ENCODE assay signal across 8 cellular contexts in genomic region chr5:141172381-141173204, GRCh38. TPM values are rescaled to one million over a fixed set of nuclear protein-coding genes. Genes with fewer than 3 reads are reported as not detected.
A peak's percentile ranks its signal among the peaks of the same experiment; 100 is the strongest.
DNase-seq lines count a peak whose midpoint lies in the region; ATAC-seq and TF ChIP-seq lines count a peak whose summit lies in the region.

TSS of gene PCDHB7 (plus strand) at chr5:141172644. CDS start at chr5:141172836, 192 bp downstream.

- H3K4me3 ChIP-seq in coronary artery, result peak within 1 kb of the TSS; percentile 48

- peak; percentile 35 for DNase-seq in activated CD4-positive, alpha-beta memory T cell treated with anti-CD3 and anti-CD28 coated beads for 36 hours
- no peak for DNase-seq in activated CD4-positive, alpha-beta memory T cell treated with anti-CD3 and anti-CD28 coated beads, Interleukin-2, amount 10 ng/mL, durations not matched to agents 7 days and 5 days
- DNase-seq in NCI-H69 (lab: John Stamatoyannopoulos, UW) (peak; percentile 68), coronary artery (ENCODE audit: low spot score) (no peak), pons (ENCODE audit: low spot score) (peak; percentile 47), cortex of kidney (lab: John Stamatoyannopoulos, UW) (no peak)
- no peak for DNase-seq in NK-92 treated with Interleukin-12 subunit alpha and Interleukin-12 subunit beta, amount 100 ng/mL, for 24 hours (lab: John Stamatoyannopoulos, UW)

- CTCF ChIA-PET in activated CD4-positive, alpha-beta memory T cell treated with anti-CD3 and anti-CD28 coated beads for 36 hours (lab: Charles Lee), result interaction anchor here (0.6 to 1.4 kb wide), 3 partner anchors 15 to 385 kb away, joined by 3 read pairs; partner anchors contain the start of gene PCDHB9
- CTCF ChIA-PET in activated CD4-positive, alpha-beta memory T cell treated with anti-CD3 and anti-CD28 coated beads, Interleukin-2, amount 10 ng/mL, durations not matched to agents 7 days and 5 days (lab: Charles Lee), result no interaction called here

- H3K9me3 Mint-ChIP-seq in activated CD4-positive, alpha-beta memory T cell treated with anti-CD3 and anti-CD28 coated beads for 36 hours, result peaks cover 11% of the 10 kb centered on the region
- peaks cover 11% of the 10 kb centered on the region for H3K9me3 Mint-ChIP-seq in activated CD4-positive, alpha-beta memory T cell treated with anti-CD3 and anti-CD28 coated beads, Interleukin-2, amount 10 ng/mL, durations not matched to agents 7 days and 5 days

- H3K27ac ChIP-seq in coronary artery, result no peak within 1 kb of the TSS

- POLR2A ChIA-PET in activated CD4-positive, alpha-beta memory T cell treated with anti-CD3 and anti-CD28 coated beads for 36 hours (lab: Charles Lee), result no interaction called here
- POLR2A ChIA-PET in activated CD4-positive, alpha-beta memory T cell treated with anti-CD3 and anti-CD28 coated beads, Interleukin-2, amount 10 ng/mL, durations not matched to agents 7 days and 5 days (lab: Charles Lee), result no interaction called here

- H3K4me1 Mint-ChIP-seq in activated CD4-positive, alpha-beta memory T cell treated with anti-CD3 and anti-CD28 coated beads for 36 hours (ENCODE audit: low read depth), result no peaks in the 10 kb centered on the region
- H3K4me1 Mint-ChIP-seq in activated CD4-positive, alpha-beta memory T cell treated with anti-CD3 and anti-CD28 coated beads, Interleukin-2, amount 10 ng/mL, durations not matched to agents 7 days and 5 days, result no peaks in the 10 kb centered on the region

- no peak within 1 kb of the TSS for H3K27ac Mint-ChIP-seq in activated CD4-positive, alpha-beta memory T cell treated with anti-CD3 and anti-CD28 coated beads for 36 hours
- H3K27ac Mint-ChIP-seq in activated CD4-positive, alpha-beta memory T cell treated with anti-CD3 and anti-CD28 coated beads, Interleukin-2, amount 10 ng/mL, durations not matched to agents 7 days and 5 days, result no peak within 1 kb of the TSS

- no peak for ATAC-seq in GM21360 (IDR thresholded peaks at IDR 0.05; ENCODE audit: unreplicated experiment)

- H3K36me3 Mint-ChIP-seq in activated CD4-positive, alpha-beta memory T cell treated with anti-CD3 and anti-CD28 coated beads for 36 hours, result peaks cover 1% of the 10 kb centered on the region
- H3K36me3 Mint-ChIP-seq in activated CD4-positive, alpha-beta memory T cell treated with anti-CD3 and anti-CD28 coated beads, Interleukin-2, amount 10 ng/mL, durations not matched to agents 7 days and 5 days (ENCODE audit: low read depth), result no peaks in the 10 kb centered on the region

- no peak within 1 kb of the TSS for H3K4me3 Mint-ChIP-seq in activated CD4-positive, alpha-beta memory T cell treated with anti-CD3 and anti-CD28 coated beads for 36 hours
- H3K4me3 Mint-ChIP-seq in activated CD4-positive, alpha-beta memory T cell treated with anti-CD3 and anti-CD28 coated beads, Interleukin-2, amount 10 ng/mL, durations not matched to agents 7 days and 5 days, result no peak within 1 kb of the TSS

- no peak for TF ChIP-seq CTCF in coronary artery (IDR thresholded peaks at IDR 0.05)

- H3K27me3 Mint-ChIP-seq in activated CD4-positive, alpha-beta memory T cell treated with anti-CD3 and anti-CD28 coated beads for 36 hours, result peaks cover 25% of the 10 kb centered on the region
- H3K27me3 Mint-ChIP-seq in activated CD4-positive, alpha-beta memory T cell treated with anti-CD3 and anti-CD28 coated beads, Interleukin-2, amount 10 ng/mL, durations not matched to agents 7 days and 5 days, result no peaks in the 10 kb centered on the region

- intact Hi-C loops in activated CD4-positive, alpha-beta memory T cell treated with anti-CD3 and anti-CD28 coated beads for 36 hours (cut with micrococcal nuclease), result no loop called here

RNA-seq across cellular contexts. Expression of gene PCDHB7, which starts in this region (rescaled TPM):
- total RNA-seq in activated CD4-positive, alpha-beta memory T cell treated with anti-CD3 and anti-CD28 coated beads for 36 hours, result not detected
- total RNA-seq in activated CD4-positive, alpha-beta memory T cell treated with anti-CD3 and anti-CD28 coated beads, Interleukin-2, amount 10 ng/mL, durations not matched to agents 7 days and 5 days, result not detected

Comparison
In these comparisons a context has a peak if more than half of its experiments do, and no peak if none do; other contexts are left out.
1. Peak in DNase-seq in activated CD4-positive, alpha-beta memory T cell treated with anti-CD3 and anti-CD28 coated beads for 36 hours; RNA of the gene not detected or under 1 TPM.
2. DNase-seq: peak in NCI-H69 (single experiment) and pons (single experiment); none in activated CD4-positive, alpha-beta memory T cell treated with anti-CD3 and anti-CD28 coated beads, Interleukin-2, amount 10 ng/mL, durations not matched to agents 7 days and 5 days (single experiment), coronary artery (single experiment), NK-92 treated with Interleukin-12 subunit alpha and Interleukin-12 subunit beta, amount 100 ng/mL, for 24 hours (single experiment) and cortex of kidney (single experiment).